ENCODE assay signal across 29 cellular contexts in genomic region chr22:22071455-22071854, GRCh38.
"Had no signal": no experiment of that assay in that cellular context is flagged by ENCODE, and none has a peak within 500 bp of the region (broad histone marks: within the 10 kb centered on the region; RNA-seq: fewer than 3 reads in every experiment).

No MANE protein-coding gene starts in this region.

- H3K9me3 Mint-ChIP-seq: immature natural killer cell; naive thymus-derived CD4-positive, alpha-beta T cell; natural killer cell treated with Interleukin-12 subunit alpha and Interleukin-12 subunit beta and Interleukin-15 and Interleukin-18, amount 100 ng/mL, for 72 hours; stimulated activated naive B cell treated with anti-CD40 and anti-IgM and Interleukin-4, amounts not matched to agents 10 μg/mL and 1 μg/mL and 100 μg/mL, for 72 hours had no signal

- H3K36me3 Mint-ChIP-seq: immature natural killer cell; naive thymus-derived CD4-positive, alpha-beta T cell; natural killer cell treated with Interleukin-12 subunit alpha and Interleukin-12 subunit beta and Interleukin-15 and Interleukin-18, amount 100 ng/mL, for 72 hours; stimulated activated naive B cell treated with anti-CD40 and anti-IgM and Interleukin-4, amounts not matched to agents 10 μg/mL and 1 μg/mL and 100 μg/mL, for 72 hours had no signal

- FAIRE-seq: islet of Langerhans had no signal

- H3K4me1 Mint-ChIP-seq: immature natural killer cell had no signal

- DNase-seq: hippocampal formation; immature natural killer cell; kidney; left colon; left lung; lower lobe of right lung; mesendoderm; midbrain; mucosa of descending colon; naive thymus-derived CD4-positive, alpha-beta T cell; ovary; right cardiac atrium; stimulated activated CD4-positive, alpha-beta T cell treated with anti-CD3 and anti-CD28 coated beads, Interleukin-12 subunit alpha, Interleukin-12 subunit beta, amount 100 ng/mL, for 4 hours; stimulated activated CD4-positive, alpha-beta T cell treated with anti-CD3 and anti-CD28 coated beads, Interleukin-15, amount 100 ng/mL, for 24 hours; stimulated activated CD4-positive, alpha-beta T cell treated with anti-CD3 and anti-CD28 coated beads, Interleukin-2, amount 100 ng/mL, for 24 hours; stimulated activated CD4-positive, alpha-beta T cell treated with anti-CD3 and anti-CD28 coated beads, Interleukin-4, amount 100 ng/mL, for 1 hour; stimulated activated naive B cell treated with anti-CD40 and anti-IgM and Interleukin-4, amounts not matched to agents 10 μg/mL and 1 μg/mL and 100 μg/mL, for 72 hours; stimulated activated naive CD8-positive, alpha-beta T cell treated with anti-CD3 and anti-CD28 coated beads, Interleukin-15, Interleukin-2, amounts not matched to agents 100 U/mL and 50 U/mL, for 24 hours; stomach; testis; thyroid gland; transverse colon; upper lobe of left lung had no signal

- ATAC-seq: left colon; left lung; lower lobe of right lung; mucosa of descending colon; naive thymus-derived CD4-positive, alpha-beta T cell; natural killer cell treated with Interleukin-12 subunit alpha and Interleukin-12 subunit beta and Interleukin-15 and Interleukin-18, amount 100 ng/mL, for 72 hours; right cardiac atrium; sciatic nerve; stimulated activated naive B cell treated with anti-CD40 and anti-IgM and Interleukin-4, amounts not matched to agents 10 μg/mL and 1 μg/mL and 100 μg/mL, for 72 hours; stimulated activated naive CD8-positive, alpha-beta T cell treated with anti-CD3 and anti-CD28 coated beads, Interleukin-15, Interleukin-2, amounts not matched to agents 100 U/mL and 50 U/mL, for 24 hours had no signal

- H3K4me3 ChIP-seq: left lung, lower lobe of right lung, mucosa of descending colon, ovary, skin epidermis, stomach, testis, thyroid gland, transverse colon, upper lobe of left lung, vagina had no signal

- H3K27ac Mint-ChIP-seq: immature natural killer cell; naive thymus-derived CD4-positive, alpha-beta T cell; natural killer cell treated with Interleukin-12 subunit alpha and Interleukin-12 subunit beta and Interleukin-15 and Interleukin-18, amount 100 ng/mL, for 72 hours; progenitor cell of endocrine pancreas had no signal

- H3K27ac ChIP-seq: left lung, lower lobe of right lung, ovary, skin epidermis, stomach, testis, thyroid gland, transverse colon, upper lobe of left lung, vagina had no signal

- H3K4me3 Mint-ChIP-seq: immature natural killer cell; naive thymus-derived CD4-positive, alpha-beta T cell; natural killer cell treated with Interleukin-12 subunit alpha and Interleukin-12 subunit beta and Interleukin-15 and Interleukin-18, amount 100 ng/mL, for 72 hours; stimulated activated naive B cell treated with anti-CD40 and anti-IgM and Interleukin-4, amounts not matched to agents 10 μg/mL and 1 μg/mL and 100 μg/mL, for 72 hours had no signal
